In the genomic region with DNA sequence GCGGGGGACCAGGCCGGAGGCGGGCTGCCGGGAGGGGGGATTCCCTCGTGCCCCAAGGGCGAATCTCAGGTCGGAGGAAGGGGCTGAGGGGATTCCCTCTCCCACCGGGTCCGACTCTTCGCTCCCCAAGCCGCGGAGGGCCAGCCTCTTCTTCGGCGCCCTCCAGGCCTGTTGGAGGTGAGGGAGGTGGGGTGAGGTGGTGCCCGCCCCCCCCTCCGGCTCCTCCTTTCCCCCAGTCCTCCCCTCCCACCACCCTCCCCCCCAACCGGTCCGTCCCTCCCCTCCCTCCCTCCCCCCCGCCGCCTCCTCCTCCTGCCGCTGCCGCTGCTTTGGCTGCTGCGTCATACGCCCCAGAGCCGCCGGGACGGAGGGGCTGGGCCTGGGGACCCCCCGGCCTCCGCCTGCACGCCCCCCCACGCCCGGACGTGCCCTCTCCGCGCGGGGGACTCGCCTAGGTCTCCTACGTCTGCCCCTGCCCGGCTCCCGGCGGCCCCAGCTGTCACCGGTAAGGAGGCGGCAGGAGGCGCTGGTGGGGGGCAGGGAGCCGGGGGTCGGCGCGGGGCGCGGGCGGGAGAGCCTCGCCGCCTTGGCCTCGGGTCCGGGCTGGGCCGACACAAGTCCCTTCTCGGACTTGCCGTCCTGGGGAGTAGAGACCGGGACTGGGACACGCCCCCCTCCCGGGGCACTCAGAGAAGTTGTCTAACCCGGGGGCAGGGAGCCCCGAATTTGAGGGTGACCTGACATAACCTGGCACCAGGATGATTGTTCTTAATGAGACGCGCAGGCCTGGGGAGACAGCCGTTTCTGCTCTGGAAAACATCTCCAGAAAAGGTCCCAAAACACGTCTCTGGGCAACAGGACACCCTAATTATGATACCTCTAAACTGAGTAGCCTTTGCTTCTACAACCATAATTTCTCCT, we compare ENCODE assay signal across 8 cellular contexts. TPM values are rescaled to one million over a fixed set of nuclear protein-coding genes. Genes with fewer than 3 reads are reported as not detected.
DNase-seq lines count a peak whose midpoint lies in the region; ATAC-seq and TF ChIP-seq lines count a peak whose summit lies in the region.

A gene (plus strand): TSS at position 304 of the 921 bp plus-strand sequence. CDS start 1,250 bp downstream, outside the sequence.

- CTCF ChIA-PET in activated CD4-positive, alpha-beta T cell treated with anti-CD3 and anti-CD28 coated beads for 36 hours (lab: Charles Lee), result interaction anchor here (0.5 to 1.1 kb wide), 2 partner anchors 20 to 34 kb away, joined by 3 read pairs; no protein-coding TSS in a partner anchor
- CTCF ChIA-PET in activated CD4-positive, alpha-beta T cell treated with anti-CD3 and anti-CD28 coated beads, Interleukin-2, amount 10 ng/mL, durations not matched to agents 7 days and 5 days (lab: Charles Lee), result interaction anchor here (0.9 to 1.2 kb wide), 3 partner anchors 8 to 17 kb away, joined by 3 read pairs; no protein-coding TSS in a partner anchor

- H3K27me3 Mint-ChIP-seq in activated CD4-positive, alpha-beta T cell treated with anti-CD3 and anti-CD28 coated beads for 36 hours, result no peaks in the 10 kb centered on the region
- no peaks in the 10 kb centered on the region for H3K27me3 Mint-ChIP-seq in activated CD4-positive, alpha-beta T cell treated with anti-CD3 and anti-CD28 coated beads, Interleukin-2, amount 10 ng/mL, durations not matched to agents 7 days and 5 days
- H3K27me3 Mint-ChIP-seq in type B pancreatic cell, result no peaks in the 10 kb centered on the region

- DNase-seq in activated CD4-positive, alpha-beta T cell treated with anti-CD3 and anti-CD28 coated beads for 36 hours, result peak; percentile 89
- no peak for DNase-seq in activated CD4-positive, alpha-beta T cell treated with anti-CD3 and anti-CD28 coated beads for 1 hour
- peak; percentile 48 for DNase-seq in H4 (ENCODE audit: low spot score)
- DNase-seq in Kasumi-1 (lab: John Stamatoyannopoulos, UW), result peak; percentile 74 to 78
- DNase-seq in activated CD4-positive, alpha-beta T cell treated with anti-CD3 and anti-CD28 coated beads, Interleukin-2, amount 10 ng/mL, durations not matched to agents 7 days and 5 days, result peak; percentile 76
- DNase-seq in epidermal melanocyte (ENCODE audit: insufficient read length, low spot score), result peak; percentile 79
- peak; percentile 44 for DNase-seq in mucosa of gallbladder (ENCODE audit: low spot score)
- DNase-seq in type B pancreatic cell (ENCODE audit: extremely low spot score, unreplicated experiment), result no peak

- peaks cover 39% of the 10 kb centered on the region for H3K4me1 Mint-ChIP-seq in activated CD4-positive, alpha-beta T cell treated with anti-CD3 and anti-CD28 coated beads for 36 hours
- H3K4me1 Mint-ChIP-seq in activated CD4-positive, alpha-beta T cell treated with anti-CD3 and anti-CD28 coated beads, Interleukin-2, amount 10 ng/mL, durations not matched to agents 7 days and 5 days, result peaks cover 60% of the 10 kb centered on the region
- peaks cover 37% of the 10 kb centered on the region for H3K4me1 Mint-ChIP-seq in type B pancreatic cell (ENCODE audit: unreplicated experiment)

- intact Hi-C loops in activated CD4-positive, alpha-beta T cell treated with anti-CD3 and anti-CD28 coated beads for 36 hours (cut with DNase I, micrococcal nuclease), result loop anchor here (1.0 to 10.0 kb wide), 21 partner anchors 7 to 1216 kb away; a partner anchor contains a TSS

- H3K4me3 Mint-ChIP-seq in activated CD4-positive, alpha-beta T cell treated with anti-CD3 and anti-CD28 coated beads for 36 hours, result peak within 1 kb of the TSS; percentile 80
- peak within 1 kb of the TSS; percentile 78 for H3K4me3 Mint-ChIP-seq in activated CD4-positive, alpha-beta T cell treated with anti-CD3 and anti-CD28 coated beads, Interleukin-2, amount 10 ng/mL, durations not matched to agents 7 days and 5 days
- H3K4me3 Mint-ChIP-seq in type B pancreatic cell, result peak within 1 kb of the TSS; percentile 93

- TF ChIP-seq CTCF in type B pancreatic cell (conservative IDR thresholded peaks at IDR 0.05), result no peak

- peak within 1 kb of the TSS; percentile 96 for H3K27ac Mint-ChIP-seq in activated CD4-positive, alpha-beta T cell treated with anti-CD3 and anti-CD28 coated beads for 36 hours
- H3K27ac Mint-ChIP-seq in activated CD4-positive, alpha-beta T cell treated with anti-CD3 and anti-CD28 coated beads, Interleukin-2, amount 10 ng/mL, durations not matched to agents 7 days and 5 days, result peak within 1 kb of the TSS; percentile 97
- H3K27ac Mint-ChIP-seq in type B pancreatic cell, result peak within 1 kb of the TSS; percentile 97

- ATAC-seq in activated CD4-positive, alpha-beta T cell treated with anti-CD3 and anti-CD28 coated beads for 36 hours, result peak; percentile 55

- peaks cover 47% of the 10 kb centered on the region for H3K36me3 Mint-ChIP-seq in activated CD4-positive, alpha-beta T cell treated with anti-CD3 and anti-CD28 coated beads for 36 hours (ENCODE audit: low read depth)
- peaks cover 55% of the 10 kb centered on the region for H3K36me3 Mint-ChIP-seq in activated CD4-positive, alpha-beta T cell treated with anti-CD3 and anti-CD28 coated beads, Interleukin-2, amount 10 ng/mL, durations not matched to agents 7 days and 5 days (ENCODE audit: low read depth)
- H3K36me3 Mint-ChIP-seq in type B pancreatic cell, result peaks cover 10% of the 10 kb centered on the region

- POLR2A ChIA-PET in activated CD4-positive, alpha-beta T cell treated with anti-CD3 and anti-CD28 coated beads for 36 hours (lab: Charles Lee), result interaction anchor here (1.4 kb wide), 1 partner anchor 19 kb away, joined by 4 read pairs; a partner anchor contains a TSS
- POLR2A ChIA-PET in activated CD4-positive, alpha-beta T cell treated with anti-CD3 and anti-CD28 coated beads, Interleukin-2, amount 10 ng/mL, durations not matched to agents 7 days and 5 days (lab: Charles Lee), result interaction anchor here (0.6 to 1.4 kb wide), 3 partner anchors 20 to 160 kb away, joined by 3 to 4 read pairs (median 3); no protein-coding TSS in a partner anchor

- H3K9me3 Mint-ChIP-seq in activated CD4-positive, alpha-beta T cell treated with anti-CD3 and anti-CD28 coated beads for 36 hours (ENCODE audit: low read depth), result no peaks in the 10 kb centered on the region
- no peaks in the 10 kb centered on the region for H3K9me3 Mint-ChIP-seq in activated CD4-positive, alpha-beta T cell treated with anti-CD3 and anti-CD28 coated beads, Interleukin-2, amount 10 ng/mL, durations not matched to agents 7 days and 5 days
- no peaks in the 10 kb centered on the region for H3K9me3 Mint-ChIP-seq in type B pancreatic cell

RNA-seq across cellular contexts. Expression of the gene that starts here (rescaled TPM):
- 10 to 100 TPM; 24.9 to 28.2 TPM for total RNA-seq in activated CD4-positive, alpha-beta T cell treated with anti-CD3 and anti-CD28 coated beads for 36 hours
- total RNA-seq in H4 (2014; rRNA removed; shearing (Covaris generic)), result 20.4 and 20.5 TPM in 2 replicates
- 10 to 100 TPM; 34.2 to 37.7 TPM for total RNA-seq in activated CD4-positive, alpha-beta T cell treated with anti-CD3 and anti-CD28 coated beads, Interleukin-2, amount 10 ng/mL, durations not matched to agents 7 days and 5 days
- total RNA-seq in mucosa of gallbladder (82.3 TPM), type B pancreatic cell (ENCODE audit: low replicate concordance) (23.8 and 49.6 TPM in 2 replicates)

Comparison
In these comparisons a context has a peak if more than half of its experiments do, and no peak if none do; other contexts are left out.
1. DNase-seq: peak in activated CD4-positive, alpha-beta T cell treated with anti-CD3 and anti-CD28 coated beads for 36 hours (single experiment), H4 (single experiment), Kasumi-1 (2 of 2), activated CD4-positive, alpha-beta T cell treated with anti-CD3 and anti-CD28 coated beads, Interleukin-2, amount 10 ng/mL, durations not matched to agents 7 days and 5 days (single experiment), epidermal melanocyte (single experiment) and mucosa of gallbladder (single experiment); none in activated CD4-positive, alpha-beta T cell treated with anti-CD3 and anti-CD28 coated beads for 1 hour (single experiment) and type B pancreatic cell (single experiment).
2. Peak in every context shown above with its lines, with median percentiles within 50 percentile points of each other: H3K27ac Mint-ChIP-seq and H3K4me3 Mint-ChIP-seq.